Comparison of ENCODE assay signal across 8 cellular contexts in genomic region chr2:156320491-156320896, GRCh38. TPM values are rescaled to one million over a fixed set of nuclear protein-coding genes. Genes with fewer than 3 reads are reported as not detected.
DNase-seq lines count a peak whose midpoint lies in the region; ATAC-seq and TF ChIP-seq lines count a peak whose summit lies in the region.

No MANE protein-coding gene starts in this region.

- TF ChIP-seq CTCF in foreskin keratinocyte (conservative IDR thresholded peaks at IDR 0.05) = peak; percentile 7
- TF ChIP-seq CTCF in osteocyte (IDR thresholded peaks at IDR 0.05) = no peak

- ATAC-seq in foreskin keratinocyte = peak; percentile 67
- no peak for ATAC-seq in HG02840 (IDR thresholded peaks at IDR 0.05; ENCODE audit: low FRiP score, unreplicated experiment)

- peaks cover 62% of the 10 kb centered on the region for H3K27me3 ChIP-seq in foreskin keratinocyte

- H3K27me3 Mint-ChIP-seq in osteocyte (ENCODE audit: unreplicated experiment) = peaks cover 79% of the 10 kb centered on the region

- peak overlapping the region; percentile 56 for H3K4me3 Mint-ChIP-seq in osteocyte (ENCODE audit: unreplicated experiment)

- DNase-seq in AG20443 (ENCODE audit: low spot score) = peak; percentile 56
- peak; percentile 13 for DNase-seq in T1000 (lab: John Stamatoyannopoulos, UW)
- peak in 1 of 2 donors; percentile 26 for DNase-seq in foreskin keratinocyte
- no peak for DNase-seq in osteocyte (ENCODE audit: extremely low spot score, unreplicated experiment)
- no peak for DNase-seq in activated effector memory CD4-positive, alpha-beta T cell treated with Interleukin-2 at 50 U/mL for 16 hours
- no peak for DNase-seq in DMS114 treated with DMSO at 0.1 percent for 48 hours (lab: John Stamatoyannopoulos, UW; ENCODE audit: unreplicated experiment)
- DNase-seq in NCI-H524 treated with DMSO at 0.1 percent for 48 hours (lab: John Stamatoyannopoulos, UW) = no peak

- no peaks in the 10 kb centered on the region for H3K9me3 Mint-ChIP-seq in osteocyte (ENCODE audit: unreplicated experiment)

- H3K27ac ChIP-seq in foreskin keratinocyte = no peak overlapping the region

- H3K4me1 ChIP-seq in foreskin keratinocyte = peaks cover 4% of the 10 kb centered on the region

- no peak overlapping the region for H3K27ac Mint-ChIP-seq in osteocyte (ENCODE audit: unreplicated experiment)

- H3K4me1 Mint-ChIP-seq in osteocyte (ENCODE audit: unreplicated experiment) = peaks cover 19% of the 10 kb centered on the region

- no peaks in the 10 kb centered on the region for H3K36me3 Mint-ChIP-seq in osteocyte (ENCODE audit: unreplicated experiment)

RNA-seq across cellular contexts. Expression of gene NR4A2, which starts 12.0 kb away (rescaled TPM):
- total RNA-seq in foreskin keratinocyte = 0.31 and 0.32 TPM in 2 replicates
- polyA plus RNA-seq in foreskin keratinocyte = 0.17 and 0.30 TPM in 2 replicates
- total RNA-seq in osteocyte = 1.4 and 1.8 TPM in 2 replicates

Comparison
In these comparisons a context has a peak if more than half of its experiments do, and no peak if none do; other contexts are left out.
1. DNase-seq: peak in AG20443 (single experiment) and T1000 (single experiment); none in osteocyte (single experiment), activated effector memory CD4-positive, alpha-beta T cell treated with Interleukin-2 at 50 U/mL for 16 hours (single experiment), DMS114 treated with DMSO at 0.1 percent for 48 hours (single experiment) and NCI-H524 treated with DMSO at 0.1 percent for 48 hours (single experiment).